ENCODE assay signal across 9 cellular contexts in the genomic region with DNA sequence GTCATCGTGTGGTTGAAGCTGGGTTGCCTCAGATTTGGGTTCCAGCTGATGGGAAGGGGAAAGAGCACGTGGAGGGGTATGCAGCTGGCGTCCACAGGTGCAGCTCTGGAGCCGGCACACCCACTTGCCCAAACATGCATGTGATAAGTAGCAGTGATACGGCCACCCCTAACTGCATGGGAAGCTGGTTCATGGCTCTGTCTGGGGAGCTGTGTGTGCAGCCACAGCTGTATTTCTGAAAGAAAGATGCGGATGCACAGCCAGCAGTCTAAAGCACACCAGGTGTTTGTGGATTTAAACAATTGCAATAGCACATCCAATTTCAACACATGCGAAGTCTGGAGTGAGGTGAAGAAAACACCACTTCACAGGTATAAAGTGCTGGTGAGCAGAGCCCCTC.
DNase-seq lines count a peak whose midpoint lies in the region; ATAC-seq and TF ChIP-seq lines count a peak whose summit lies in the region.
"Had no signal": no experiment of that assay in that cellular context is flagged by ENCODE, and none has a peak within 500 bp of the region (broad histone marks: within the 10 kb centered on the region; RNA-seq: fewer than 3 reads in every experiment).

No MANE protein-coding gene starts in this region.

- no peaks in the 10 kb centered on the region for H3K27me3 ChIP-seq in BLaER1 treated with 17β-estradiol and CSF1 and Interleukin-3, amounts not matched to agents 10 nM and 100 nM

- no peaks in the 10 kb centered on the region for H3K9me3 ChIP-seq in BLaER1 treated with 17β-estradiol and CSF1 and Interleukin-3, amounts not matched to agents 10 nM and 100 nM (replicated peaks in 1 of 11)
- no peaks in the 10 kb centered on the region for H3K9me3 ChIP-seq in OCI-LY7 (ENCODE audit: low read length)

- peak overlapping the region in 3 of 10 experiments; percentile 1 to 50 (median 3); a peak in 1 of 20 replicates for H3K4me3 ChIP-seq in BLaER1 treated with 17β-estradiol and CSF1 and Interleukin-3, amounts not matched to agents 10 nM and 100 nM
- H3K4me3 ChIP-seq in OCI-LY7 (ENCODE audit: low read depth, low read length, poor library complexity, severe bottlenecking) = peak overlapping the region; percentile 53

- no peaks in the 10 kb centered on the region for H3K79me2 ChIP-seq in OCI-LY7 (ENCODE audit: insufficient read depth, low read depth, low read length)

- CTCF ChIA-PET in OCI-LY7 (lab: Charles Lee; ENCODE audit: unreplicated experiment) = interaction anchor here (0.6 to 1.0 kb wide), 2 partner anchors 343 to 390 kb away, joined by 3 to 4 read pairs; no protein-coding TSS in a partner anchor

- ATAC-seq in GM19023 (IDR thresholded peaks at IDR 0.05; ENCODE audit: unreplicated experiment) (peak; percentile 40), HG02943 (IDR thresholded peaks at IDR 0.05; ENCODE audit: low read depth, unreplicated experiment) (peak; percentile 35)

- H3K9me2 ChIP-seq in OCI-LY7 (ENCODE audit: insufficient read depth, low read length) = no peaks in the 10 kb centered on the region

- peak overlapping the region; percentile 48; the same call in 1 of the 2 replicates for H2AFZ ChIP-seq in OCI-LY7 (ENCODE audit: low read length)

- POLR2A ChIA-PET in OCI-LY7 (lab: Charles Lee) = interaction anchor here (0.7 to 1.5 kb wide), 6 partner anchors 11 to 469 kb away, joined by 3 to 5 read pairs (median 3); no protein-coding TSS in a partner anchor

- no peaks in the 10 kb centered on the region for H4K20me1 ChIP-seq in BLaER1 treated with 17β-estradiol and CSF1 and Interleukin-3, amounts not matched to agents 10 nM and 100 nM
- H4K20me1 ChIP-seq in OCI-LY7 (ENCODE audit: insufficient read depth, low read length) = no peaks in the 10 kb centered on the region

- no peaks in the 10 kb centered on the region for H3K36me3 ChIP-seq in BLaER1 treated with 17β-estradiol and CSF1 and Interleukin-3, amounts not matched to agents 10 nM and 100 nM
- H3K36me3 ChIP-seq in OCI-LY7 (ENCODE audit: insufficient read depth, low read length) = no peaks in the 10 kb centered on the region

- H3K4me2 ChIP-seq in BLaER1 treated with 17β-estradiol and CSF1 and Interleukin-3, amounts not matched to agents 10 nM and 100 nM = peak overlapping the region; percentile 64 to 87 (median 82)
- H3K4me2 ChIP-seq in OCI-LY7 (ENCODE audit: low read length) = peak overlapping the region; percentile 79

- H3K4me1 ChIP-seq in BLaER1 treated with 17β-estradiol and CSF1 and Interleukin-3, amounts not matched to agents 10 nM and 100 nM = peaks cover 23 to 61% (median 54%) of the 10 kb centered on the region in 10 experiments
- H3K4me1 ChIP-seq in OCI-LY7 (ENCODE audit: insufficient read depth, low read length, poor library complexity, severe bottlenecking) = peaks cover 49% of the 10 kb centered on the region

- H3K9ac ChIP-seq in BLaER1 treated with 17β-estradiol and CSF1 and Interleukin-3, amounts not matched to agents 10 nM and 100 nM = peak overlapping the region in 9 of 11 experiments; percentile 20 to 77 (median 59); a peak in 12 of 22 replicates

- intact Hi-C loops in OCI-LY7 (cut with micrococcal nuclease; ENCODE audit: unreplicated experiment) = loop anchor here (1.0 to 2.0 kb wide), 4 partner anchors 142 to 389 kb away; no protein-coding TSS in a partner anchor

- H3K27ac ChIP-seq in BLaER1 treated with 17β-estradiol and CSF1 and Interleukin-3, amounts not matched to agents 10 nM and 100 nM = peak overlapping the region in 9 of 11 experiments; percentile 50 to 88 (median 79); a peak in 16 of 22 replicates
- H3K27ac ChIP-seq in OCI-LY7 (ENCODE audit: low read depth, low read length, poor library complexity, severe bottlenecking) = peak overlapping the region; percentile 79

- TF ChIP-seq CTCF in OCI-LY7 (conservative IDR thresholded peaks at IDR 0.05; ENCODE audit: low read length) = no peak

- BruUV-seq in OCI-LY7 (replicated peaks; lab: Mats Ljungman, UMichigan) = no TSS peak

- DNase-seq in OCI-LY7 (ENCODE audit: low spot score) (peak; percentile 86), amygdala (lab: John Stamatoyannopoulos, UW) (no peak), epidermal melanocyte (ENCODE audit: insufficient read length, low spot score) (no peak), DMS79 (lab: John Stamatoyannopoulos, UW) (no peak)
- DNase-seq in stimulated activated CD8-positive, alpha-beta memory T cell treated with anti-CD3 and anti-CD28 coated beads, Interleukin-4, amount 100 ng/mL, for 48 hours = no peak
- DNase-seq: midbrain had no signal
